In the genomic region with DNA sequence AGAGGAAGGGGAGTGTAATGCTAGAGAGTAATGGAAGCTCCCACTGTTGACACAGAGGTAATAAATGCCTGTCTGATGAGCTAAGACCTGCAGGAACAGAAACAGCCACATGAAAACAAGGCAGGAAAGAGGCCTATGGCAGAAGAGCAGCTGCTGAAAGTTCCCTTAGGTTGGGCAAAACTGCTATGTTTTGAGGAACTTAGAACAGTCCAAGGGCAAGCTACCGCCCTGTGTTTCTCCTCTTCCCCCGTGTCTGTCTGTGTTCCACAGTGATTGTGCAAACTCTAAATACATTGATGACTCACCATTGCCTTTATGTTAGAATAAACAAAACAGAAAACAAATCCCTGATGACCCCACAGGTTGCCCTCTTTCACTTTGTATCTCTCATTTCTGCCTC, we compare ENCODE assay signal across 7 cellular contexts.
DNase-seq lines count a peak whose midpoint lies in the region; ATAC-seq and TF ChIP-seq lines count a peak whose summit lies in the region.
"Not testable (repeated sequence)": the region's sequence is repeated elsewhere in the genome, so short reads cannot be mapped to it uniquely, and the experiment has no call there.

No MANE protein-coding gene starts in this region.

- not testable (repeated sequence) for H3K9me2 ChIP-seq in PC-3 (replicated peaks; ENCODE audit: low read length)

- CTCF ChIA-PET in PC-3 (lab: Charles Lee); naive thymus-derived CD4-positive, alpha-beta T cell (lab: Charles Lee): not testable (repeated sequence)

- H3K4me3 Mint-ChIP-seq in T-helper 17 cell; naive thymus-derived CD4-positive, alpha-beta T cell: not testable (repeated sequence)

- H3K27ac Mint-ChIP-seq in T-helper 17 cell; naive thymus-derived CD4-positive, alpha-beta T cell: not testable (repeated sequence)

- H3K4me1 Mint-ChIP-seq in T-helper 17 cell; naive thymus-derived CD4-positive, alpha-beta T cell: not testable (repeated sequence)

- intact Hi-C loops in PC-3 (cut with micrococcal nuclease); Right ventricle myocardium superior (cut with DNase I); left colon (cut with DNase I, micrococcal nuclease); mucosa of descending colon (cut with DNase I, micrococcal nuclease); naive thymus-derived CD4-positive, alpha-beta T cell (cut with micrococcal nuclease); upper lobe of right lung (cut with DNase I): not testable (repeated sequence)

- TF ChIP-seq CTCF in PC-3 (conservative IDR thresholded peaks at IDR 0.05; ENCODE audit: low read depth, low read length); mucosa of descending colon (IDR thresholded peaks at IDR 0.05); upper lobe of right lung (IDR thresholded peaks at IDR 0.05): not testable (repeated sequence)

- not testable (repeated sequence) for H3K79me2 ChIP-seq in PC-3 (ENCODE audit: low read length)

- H3K4me2 ChIP-seq in PC-3 (ENCODE audit: low read length): not testable (repeated sequence)

- not testable (repeated sequence) for H3K27me3 Mint-ChIP-seq in T-helper 17 cell; naive thymus-derived CD4-positive, alpha-beta T cell

- H4K20me1 ChIP-seq in PC-3 (ENCODE audit: low read length): not testable (repeated sequence)

- H3K4me1 ChIP-seq in PC-3 (ENCODE audit: insufficient read depth, low read length); mucosa of descending colon (ENCODE audit: low read depth); naive thymus-derived CD4-positive, alpha-beta T cell (ENCODE audit: control insufficient read depth in 2 of 2, insufficient read depth in 2 of 2, low read length in 2 of 2); upper lobe of right lung: not testable (repeated sequence)

- BruUV-seq in PC-3 (replicated peaks; lab: Mats Ljungman, UMichigan): not testable (repeated sequence)

- H3K4me3 ChIP-seq in PC-3 (ENCODE audit: low read length); mucosa of descending colon; naive thymus-derived CD4-positive, alpha-beta T cell (ENCODE audit: low read length); upper lobe of right lung: not testable (repeated sequence)

- ATAC-seq in PC-3: peak; percentile 39
- peak; percentile 27 for ATAC-seq in T-helper 17 cell
- peak; percentile 16 for ATAC-seq in Right ventricle myocardium superior (ENCODE audit: poor library complexity)
- ATAC-seq in left colon: peak; percentile 46
- ATAC-seq in mucosa of descending colon: peak; percentile 35
- ATAC-seq in naive thymus-derived CD4-positive, alpha-beta T cell: peak; percentile 73
- peak; percentile 74 for ATAC-seq in upper lobe of right lung

- not testable (repeated sequence) for DNase-seq in PC-3; T-helper 17 cell; Right ventricle myocardium superior; left colon; mucosa of descending colon; naive thymus-derived CD4-positive, alpha-beta T cell; upper lobe of right lung

- not testable (repeated sequence) for H3K27me3 ChIP-seq in PC-3 (ENCODE audit: low read length); naive thymus-derived CD4-positive, alpha-beta T cell (ENCODE audit: control insufficient read depth in 2 of 2, insufficient read depth in 2 of 2, low read length in 2 of 2); upper lobe of right lung

- H3K27ac ChIP-seq in PC-3 (ENCODE audit: low read length); naive thymus-derived CD4-positive, alpha-beta T cell (ENCODE audit: low read depth, low read length); upper lobe of right lung: not testable (repeated sequence)

- not testable (repeated sequence) for H3K36me3 ChIP-seq in PC-3 (ENCODE audit: low read depth, low read length); mucosa of descending colon (ENCODE audit: low read depth); naive thymus-derived CD4-positive, alpha-beta T cell (ENCODE audit: control insufficient read depth in 2 of 3, insufficient read depth in 3 of 3, low read length in 3 of 3); upper lobe of right lung

- H3K9me3 ChIP-seq in PC-3 (ENCODE audit: low read length); T-helper 17 cell (ENCODE audit: control insufficient read depth, low read length, poor library complexity, severe bottlenecking); mucosa of descending colon; naive thymus-derived CD4-positive, alpha-beta T cell (ENCODE audit: control insufficient read depth in 2 of 3, low read length in 3 of 3); upper lobe of right lung: not testable (repeated sequence)

- POLR2A ChIA-PET in PC-3 (lab: Charles Lee; ENCODE audit: unreplicated experiment); naive thymus-derived CD4-positive, alpha-beta T cell (lab: Charles Lee): not testable (repeated sequence)

- not testable (repeated sequence) for H3F3A ChIP-seq in PC-3 (ENCODE audit: low read length, unreplicated experiment)

- not testable (repeated sequence) for H2AFZ ChIP-seq in PC-3 (ENCODE audit: low read length)

- H3K36me3 Mint-ChIP-seq in T-helper 17 cell (ENCODE audit: low read depth); naive thymus-derived CD4-positive, alpha-beta T cell: not testable (repeated sequence)

- not testable (repeated sequence) for H3K9ac ChIP-seq in PC-3 (ENCODE audit: low read length)

- H3K9me3 Mint-ChIP-seq in naive thymus-derived CD4-positive, alpha-beta T cell: not testable (repeated sequence)

Comparison
In these comparisons a context has a peak if more than half of its experiments do, and no peak if none do; other contexts are left out.
1. ATAC-seq: peak in every context shown above with its lines; median percentile 74 in upper lobe of right lung; 73 in naive thymus-derived CD4-positive, alpha-beta T cell; 46 in left colon; 39 in PC-3; 35 in mucosa of descending colon; 27 in T-helper 17 cell; 16 in Right ventricle myocardium superior.